In the genomic region with DNA sequence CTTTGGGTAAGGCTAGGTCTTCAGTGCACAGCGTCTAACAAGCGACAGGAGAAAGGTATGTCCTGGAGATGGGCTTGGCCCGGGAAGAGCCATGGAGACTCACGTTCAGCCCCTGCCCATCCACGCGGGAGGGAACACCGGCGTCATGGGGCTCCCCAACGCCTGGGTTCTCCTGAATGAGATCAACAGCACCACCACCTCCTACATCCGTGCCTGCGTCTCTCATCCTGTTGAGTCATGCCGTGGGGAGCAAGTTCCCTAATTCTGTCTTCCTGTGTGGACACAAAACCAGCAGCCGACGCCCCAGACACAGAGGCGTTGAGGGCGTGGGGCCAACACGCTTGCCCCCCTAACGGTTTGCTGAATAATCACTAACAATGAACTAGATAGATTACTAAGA, we compare ENCODE assay signal across 12 cellular contexts. TPM values are rescaled to one million over a fixed set of nuclear protein-coding genes. Genes with fewer than 3 reads are reported as not detected.
DNase-seq lines count a peak whose midpoint lies in the region; ATAC-seq, FAIRE-seq and TF ChIP-seq lines count a peak whose summit lies in the region.
"Had no signal": no experiment of that assay in that cellular context is flagged by ENCODE, and none has a peak within 500 bp of the region (broad histone marks: within the 10 kb centered on the region; RNA-seq: fewer than 3 reads in every experiment).

No MANE protein-coding gene starts in this region.

- intact Hi-C loops in left colon (cut with DNase I, micrococcal nuclease) (no loop called here), stomach (cut with DNase I; ENCODE audit: low total_unique reads) (no loop called here)

- ATAC-seq in activated CD4-positive, CD25-positive, alpha-beta regulatory T cell treated with anti-CD3 and anti-CD28 coated beads, Interleukin-2, amount 50 U/mL, for 24 hours: peak; percentile 41 to 44
- ATAC-seq in activated CD8-positive, alpha-beta T cell treated with anti-CD3 and anti-CD28 coated beads, Interleukin-2, amount 10 ng/mL, durations not matched to agents 7 days and 5 days: peak; percentile 33
- no peak for ATAC-seq in left colon

- H3K27me3 ChIP-seq in stomach: peaks cover 0 to 6% (median 0%) of the 10 kb centered on the region in 3 donors

- H3K9me3 ChIP-seq in stomach: no peaks in the 10 kb centered on the region

- H3K4me3 ChIP-seq in stomach: no peak overlapping the region
- H3K4me3 ChIP-seq: smooth muscle cell had no signal

- H3K9me3 Mint-ChIP-seq in activated CD8-positive, alpha-beta T cell treated with anti-CD3 and anti-CD28 coated beads, Interleukin-2, amount 10 ng/mL, durations not matched to agents 7 days and 5 days (ENCODE audit: insufficient read depth): no peaks in the 10 kb centered on the region

- POLR2A ChIA-PET in activated CD8-positive, alpha-beta T cell treated with anti-CD3 and anti-CD28 coated beads, Interleukin-2, amount 10 ng/mL, durations not matched to agents 7 days and 5 days (lab: Charles Lee): no interaction called here

- no peaks in the 10 kb centered on the region for H3K36me3 Mint-ChIP-seq in activated CD8-positive, alpha-beta T cell treated with anti-CD3 and anti-CD28 coated beads, Interleukin-2, amount 10 ng/mL, durations not matched to agents 7 days and 5 days (ENCODE audit: low read depth)

- H3K36me3 ChIP-seq in stomach: no peaks in the 10 kb centered on the region

- TF ChIP-seq CTCF in stomach (IDR thresholded peaks at IDR 0.05): no peak
- TF ChIP-seq CTCF in GM10266 (IDR thresholded peaks at IDR 0.05; ENCODE audit: control insufficient read depth, insufficient read depth, low read depth, missing control alignments): no peak

- WGBS in stomach, 5 donors: 58 to 88% (median 76%) methylated on average over 17 to 18 of the region's 18 CpGs

- H3K27ac Mint-ChIP-seq in activated CD8-positive, alpha-beta T cell treated with anti-CD3 and anti-CD28 coated beads, Interleukin-2, amount 10 ng/mL, durations not matched to agents 7 days and 5 days: peak overlapping the region; percentile 66

- peak overlapping the region in 2 of 5 donors; percentile 22 to 29 for H3K27ac ChIP-seq in stomach
- H3K27ac ChIP-seq: 22Rv1 had no signal

- no peak overlapping the region for H3K4me3 Mint-ChIP-seq in activated CD8-positive, alpha-beta T cell treated with anti-CD3 and anti-CD28 coated beads, Interleukin-2, amount 10 ng/mL, durations not matched to agents 7 days and 5 days

- DNase-seq in activated CD4-positive, CD25-positive, alpha-beta regulatory T cell treated with anti-CD3 and anti-CD28 coated beads, Interleukin-2, amount 50 U/mL, for 72 hours: no peak
- no peak for DNase-seq in activated CD8-positive, alpha-beta T cell treated with anti-CD3 and anti-CD28 coated beads, Interleukin-2, amount 10 ng/mL, durations not matched to agents 7 days and 5 days
- DNase-seq in left colon (peak; percentile 34 to 42), stomach (peak; percentile 36), GM10266 (ENCODE audit: extremely low spot score) (no peak), HTR-8/SVneo (ENCODE audit: insufficient read length, low spot score) (no peak), DMS 273 (lab: John Stamatoyannopoulos, UW; ENCODE audit: unreplicated experiment) (no peak)
- DNase-seq: NCI-H526 had no signal

- no peak for FAIRE-seq in HTR-8/SVneo (lab: Jason Lieb, UNC)
- FAIRE-seq: keratinocyte had no signal

- no peak for TF ChIP-seq EP300 in stomach (IDR thresholded peaks at IDR 0.05)

- peaks cover 2% of the 10 kb centered on the region for H3K27me3 Mint-ChIP-seq in activated CD8-positive, alpha-beta T cell treated with anti-CD3 and anti-CD28 coated beads, Interleukin-2, amount 10 ng/mL, durations not matched to agents 7 days and 5 days (ENCODE audit: low read depth)

- no peak for TF ChIP-seq POLR2A in stomach (IDR thresholded peaks at IDR 0.05)

- H3K4me1 ChIP-seq in stomach: no peaks in the 10 kb centered on the region

- CTCF ChIA-PET in activated CD8-positive, alpha-beta T cell treated with anti-CD3 and anti-CD28 coated beads, Interleukin-2, amount 10 ng/mL, durations not matched to agents 7 days and 5 days (lab: Charles Lee): no interaction called here

- peaks cover 2% of the 10 kb centered on the region for H3K4me1 Mint-ChIP-seq in activated CD8-positive, alpha-beta T cell treated with anti-CD3 and anti-CD28 coated beads, Interleukin-2, amount 10 ng/mL, durations not matched to agents 7 days and 5 days (ENCODE audit: low read depth)

RNA-seq across cellular contexts. Expression of gene IL3RA, which starts 20.1 kb away (rescaled TPM):
- under 1 TPM; 0.60 to 0.61 TPM for total RNA-seq in activated CD8-positive, alpha-beta T cell treated with anti-CD3 and anti-CD28 coated beads, Interleukin-2, amount 10 ng/mL, durations not matched to agents 7 days and 5 days
- total RNA-seq in left colon (1 to 10 TPM; 3.9 to 9.4 TPM), stomach (10 to 100 TPM in 1 of 5 donors, 1 to 10 TPM in 3, not detected in 1; 2.4 to 10.1 (median 3.2) TPM)
- 1 to 10 TPM; 4.5 to 6.4 (median 6.1) TPM for polyA plus RNA-seq in stomach
- total RNA-seq: smooth muscle cell had no signal
- polyA plus RNA-seq: keratinocyte had no signal

RNA-seq across cellular contexts. Expression of gene CSF2RA, which starts 47.9 kb away (rescaled TPM):
- not detected for total RNA-seq in activated CD8-positive, alpha-beta T cell treated with anti-CD3 and anti-CD28 coated beads, Interleukin-2, amount 10 ng/mL, durations not matched to agents 7 days and 5 days
- total RNA-seq in left colon (1 to 10 TPM; 1.6 to 4.8 TPM), stomach (10 to 100 TPM in 1 of 5 donors, 1 to 10 TPM in 4; 1.4 to 11.2 (median 6.7) TPM)
- 1 to 10 TPM; 2.3 to 2.6 (median 2.3) TPM for polyA plus RNA-seq in stomach

Comparison
In these comparisons a context has a peak if more than half of its experiments do, and no peak if none do; other contexts are left out.
1. DNase-seq: peak in left colon (2 of 2) and stomach (single experiment); none in activated CD4-positive, CD25-positive, alpha-beta regulatory T cell treated with anti-CD3 and anti-CD28 coated beads, Interleukin-2, amount 50 U/mL, for 72 hours (single experiment), activated CD8-positive, alpha-beta T cell treated with anti-CD3 and anti-CD28 coated beads, Interleukin-2, amount 10 ng/mL, durations not matched to agents 7 days and 5 days (single experiment), GM10266 (single experiment), HTR-8/SVneo (single experiment) and DMS 273 (single experiment).